Comparison of ENCODE assay signal across 10 cellular contexts in the genomic region with DNA sequence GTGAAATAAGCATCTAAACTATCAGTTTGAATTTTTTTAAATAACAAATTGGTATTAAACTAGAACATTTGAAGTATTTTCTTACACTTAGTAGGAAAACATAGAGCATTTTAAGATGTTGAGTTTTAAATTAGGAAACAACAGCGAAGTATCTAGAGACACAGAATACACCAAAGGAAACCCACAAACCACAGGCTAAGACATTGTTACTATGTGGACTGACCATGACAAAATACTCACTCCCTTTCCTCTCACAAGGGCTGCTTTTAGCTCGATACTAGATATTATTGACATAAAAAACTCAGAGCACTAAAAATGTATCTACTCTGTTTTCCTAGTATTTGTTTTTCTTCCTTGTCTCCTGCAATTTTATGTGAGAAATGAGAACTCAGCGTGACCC.
DNase-seq lines count a peak whose midpoint lies in the region; ATAC-seq and TF ChIP-seq lines count a peak whose summit lies in the region.
"Had no signal": no experiment of that assay in that cellular context is flagged by ENCODE, and none has a peak within 500 bp of the region (broad histone marks: within the 10 kb centered on the region; RNA-seq: fewer than 3 reads in every experiment).

No MANE protein-coding gene starts in this region.

- no peak overlapping the region for H3K27ac ChIP-seq in WERI-Rb-1

- no peaks in the 10 kb centered on the region for H3K9me3 ChIP-seq in WERI-Rb-1 (ENCODE audit: severe bottlenecking)

- no peaks in the 10 kb centered on the region for H3K36me3 ChIP-seq in WERI-Rb-1

- ATAC-seq in GM18498 (IDR thresholded peaks at IDR 0.05; ENCODE audit: unreplicated experiment) (peak; percentile 97), GM21528 (IDR thresholded peaks at IDR 0.05; ENCODE audit: low FRiP score, unreplicated experiment) (peak; percentile 93), HG03432 (IDR thresholded peaks at IDR 0.05; ENCODE audit: unreplicated experiment) (peak; percentile 97)

- H3K4me3 ChIP-seq in WERI-Rb-1 (ENCODE audit: low read depth, low read length), result no peak overlapping the region

- no peak for TF ChIP-seq CTCF in WERI-Rb-1 (IDR thresholded peaks at IDR 0.05; ENCODE audit: low read depth, low read length)

- DNase-seq in astrocyte of the hippocampus (ENCODE audit: low read depth, low spot score) (peak; percentile 37), WERI-Rb-1 (no peak), hepatic stellate cell (ENCODE audit: low spot score) (no peak), hypothalamus (lab: John Stamatoyannopoulos, UW) (no peak), NCI-H2196 treated with DMSO at 0.1 percent for 48 hours (lab: John Stamatoyannopoulos, UW; ENCODE audit: unreplicated experiment) (no peak)
- DNase-seq: activated CD4-positive, CD25-positive, alpha-beta regulatory T cell treated with anti-CD3 and anti-CD28 coated beads, Interleukin-2, amount 50 U/mL, for 72 hours; CD4-positive, CD25-positive, alpha-beta regulatory T cell had no signal

- no peaks in the 10 kb centered on the region for H3K27me3 ChIP-seq in WERI-Rb-1 (ENCODE audit: insufficient read depth, low read depth, severe bottlenecking)
